9 cellular contexts compared by ENCODE assay signal in genomic region chr10:6401066-6401465, GRCh38.
DNase-seq lines count a peak whose midpoint lies in the region; ATAC-seq and TF ChIP-seq lines count a peak whose summit lies in the region.
"Had no signal": no experiment of that assay in that cellular context is flagged by ENCODE, and none has a peak within 500 bp of the region (broad histone marks: within the 10 kb centered on the region; RNA-seq: fewer than 3 reads in every experiment).

No MANE protein-coding gene starts in this region.

- TF ChIP-seq CTCF in VCaP (conservative IDR thresholded peaks at IDR 0.05) (no peak), liver (IDR thresholded peaks at IDR 0.05; ENCODE audit: low read depth, low read length, missing input control) (no peak), tibial artery (IDR thresholded peaks at IDR 0.05) (no peak), heart right ventricle (IDR thresholded peaks at IDR 0.05) (no peak)

- peaks cover 0 to 16% (median 9%) of the 10 kb centered on the region in 4 donors for H3K4me1 ChIP-seq in liver (ENCODE audit: control insufficient read depth in 4 of 4, insufficient read depth in 4 of 4, low read length in 3 of 4)
- peaks cover 0 to 27% (median 15%) of the 10 kb centered on the region in 4 donors for H3K4me1 ChIP-seq in tibial artery
- H3K4me1 ChIP-seq in heart right ventricle = peaks cover 0 to 53% (median 8%) of the 10 kb centered on the region in 9 donors

- H3K27ac ChIP-seq in VCaP (peak overlapping the region; percentile 47; the same call in 1 of the 2 replicates), liver (ENCODE audit: low read depth in 1 of 2, low read length in 2 of 2) (peak overlapping the region; percentile 29 to 49), tibial artery (peak overlapping the region; percentile 53 to 63), heart right ventricle (peak overlapping the region in 4 of 10 donors; percentile 21 to 87 (median 35))
- H3K27ac ChIP-seq: testis had no signal

- no peak for TF ChIP-seq RAD21 in liver (IDR thresholded peaks at IDR 0.05)

- no peaks in the 10 kb centered on the region for H3K9me3 ChIP-seq in liver (ENCODE audit: control insufficient read depth in 4 of 4, low read length in 3 of 4)
- H3K9me3 ChIP-seq in tibial artery = no peaks in the 10 kb centered on the region
- H3K9me3 ChIP-seq in heart right ventricle = no peaks in the 10 kb centered on the region
- H3K9me3 ChIP-seq: testis had no signal

- H3K4me3 ChIP-seq in liver (ENCODE audit: low read depth in 1 of 3, low read length in 3 of 3) = no peak overlapping the region
- no peak overlapping the region for H3K4me3 ChIP-seq in tibial artery
- no peak overlapping the region for H3K4me3 ChIP-seq in heart right ventricle
- H3K4me3 ChIP-seq: testis had no signal

- intact Hi-C loops in tibial artery (cut with DNase I; ENCODE audit: low total_unique reads) = loop anchor here (2.0 to 5.0 kb wide), 2 partner anchors 199 to 290 kb away; partner anchors contain the start of gene PFKFB3
- intact Hi-C loops in heart right ventricle (cut with DNase I) = loop anchor here (1.0 to 10.0 kb wide), 16 partner anchors 126 to 389 kb away; partner anchors contain the start of genes PFKFB3 (in 7 of the 10) and RBM17 (in 3 of the 10)

- WGBS in liver = 89% methylated on average over 7 of the region's 7 CpGs
- WGBS in heart right ventricle, 2 donors = 87 to 93% methylated on average over 7 of the region's 7 CpGs

- ATAC-seq in heart right ventricle (no peak), HG02571 (IDR thresholded peaks at IDR 0.05; ENCODE audit: unreplicated experiment) (no peak)

- H3K36me3 ChIP-seq in liver (ENCODE audit: control insufficient read depth in 4 of 4, insufficient read depth in 3 of 4, low read depth in 1 of 4, low read length in 3 of 4) (no peaks in the 10 kb centered on the region), tibial artery (no peaks in the 10 kb centered on the region), heart right ventricle (no peaks in the 10 kb centered on the region)

- H3K27me3 ChIP-seq in liver (ENCODE audit: control insufficient read depth in 4 of 4, insufficient read depth in 4 of 4, low read length in 3 of 4) (no peaks in the 10 kb centered on the region), tibial artery (no peaks in the 10 kb centered on the region), heart right ventricle (peaks cover 0 to 7% (median 0%) of the 10 kb centered on the region in 7 donors)
- H3K27me3 ChIP-seq: testis had no signal

- no peak overlapping the region for H3K9ac ChIP-seq in liver (ENCODE audit: low read depth in 1 of 2, low read length in 2 of 2)

- DNase-seq in NCI-H82 (lab: John Stamatoyannopoulos, UW) = peak; percentile 33
- no peak for DNase-seq in NCI-H82 treated with DMSO at 0.1 percent for 48 hours (lab: John Stamatoyannopoulos, UW; ENCODE audit: unreplicated experiment)
- DNase-seq in tibial artery = no peak
- no peak for DNase-seq in heart right ventricle
- no peak for DNase-seq in activated CD4-positive, alpha-beta T cell treated with anti-CD3 and anti-CD28 coated beads, Interleukin-2, amount 50 U/mL, for 4 hours

TF ChIP-seq in liver, 16 proteins besides CTCF, POLR2A, EP300 and RAD21:
- TF ChIP-seq GABPA (IDR thresholded peaks at IDR 0.05 in 1 of 2, conservative IDR thresholded peaks at IDR 0.05 in 1 of 2) (no peak), YY1 (IDR thresholded peaks at IDR 0.05) (no peak), MAX (IDR thresholded peaks at IDR 0.05) (no peak), RXRA (IDR thresholded peaks at IDR 0.05) (no peak), NR2F2 (IDR thresholded peaks at IDR 0.05) (no peak), FOXA2 (IDR thresholded peaks at IDR 0.05) (no peak), FOXA1 (IDR thresholded peaks at IDR 0.05) (no peak), JUND (IDR thresholded peaks at IDR 0.05) (no peak), ATF3 (IDR thresholded peaks at IDR 0.05) (no peak), EGR1 (IDR thresholded peaks at IDR 0.05; ENCODE audit: low read depth in 2 of 2) (no peak), TAF1 (conservative IDR thresholded peaks at IDR 0.05) (no peak)
- TF ChIP-seq, protein P1, sequence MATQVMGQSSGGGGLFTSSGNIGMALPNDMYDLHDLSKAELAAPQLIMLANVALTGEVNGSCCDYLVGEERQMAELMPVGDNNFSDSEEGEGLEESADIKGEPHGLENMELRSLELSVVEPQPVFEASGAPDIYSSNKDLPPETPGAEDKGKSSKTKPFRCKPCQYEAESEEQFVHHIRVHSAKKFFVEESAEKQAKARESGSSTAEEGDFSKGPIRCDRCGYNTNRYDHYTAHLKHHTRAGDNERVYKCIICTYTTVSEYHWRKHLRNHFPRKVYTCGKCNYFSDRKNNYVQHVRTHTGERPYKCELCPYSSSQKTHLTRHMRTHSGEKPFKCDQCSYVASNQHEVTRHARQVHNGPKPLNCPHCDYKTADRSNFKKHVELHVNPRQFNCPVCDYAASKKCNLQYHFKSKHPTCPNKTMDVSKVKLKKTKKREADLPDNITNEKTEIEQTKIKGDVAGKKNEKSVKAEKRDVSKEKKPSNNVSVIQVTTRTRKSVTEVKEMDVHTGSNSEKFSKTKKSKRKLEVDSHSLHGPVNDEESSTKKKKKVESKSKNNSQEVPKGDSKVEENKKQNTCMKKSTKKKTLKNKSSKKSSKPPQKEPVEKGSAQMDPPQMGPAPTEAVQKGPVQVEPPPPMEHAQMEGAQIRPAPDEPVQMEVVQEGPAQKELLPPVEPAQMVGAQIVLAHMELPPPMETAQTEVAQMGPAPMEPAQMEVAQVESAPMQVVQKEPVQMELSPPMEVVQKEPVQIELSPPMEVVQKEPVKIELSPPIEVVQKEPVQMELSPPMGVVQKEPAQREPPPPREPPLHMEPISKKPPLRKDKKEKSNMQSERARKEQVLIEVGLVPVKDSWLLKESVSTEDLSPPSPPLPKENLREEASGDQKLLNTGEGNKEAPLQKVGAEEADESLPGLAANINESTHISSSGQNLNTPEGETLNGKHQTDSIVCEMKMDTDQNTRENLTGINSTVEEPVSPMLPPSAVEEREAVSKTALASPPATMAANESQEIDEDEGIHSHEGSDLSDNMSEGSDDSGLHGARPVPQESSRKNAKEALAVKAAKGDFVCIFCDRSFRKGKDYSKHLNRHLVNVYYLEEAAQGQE (IDR thresholded peaks at IDR 0.05) = no peak
